Comparison of ENCODE assay signal across 9 cellular contexts in genomic region chr7:116426428-116427156, GRCh38.
DNase-seq lines count a peak whose midpoint lies in the region; ATAC-seq, FAIRE-seq and TF ChIP-seq lines count a peak whose summit lies in the region.
"Had no signal": no experiment of that assay in that cellular context is flagged by ENCODE, and none has a peak within 500 bp of the region (broad histone marks: within the 10 kb centered on the region; RNA-seq: fewer than 3 reads in every experiment).

No MANE protein-coding gene starts in this region.

- H3K36me3 Mint-ChIP-seq in natural killer cell = no peaks in the 10 kb centered on the region

- POLR2A ChIA-PET in endothelial cell of umbilical vein (lab: Charles Lee) = interaction anchor here (0.7 to 1.3 kb wide), 6 partner anchors 16 to 164 kb away, joined by 3 to 5 read pairs (median 4); no protein-coding TSS in a partner anchor

- no peaks in the 10 kb centered on the region for H3K9me1 ChIP-seq in endothelial cell of umbilical vein (replicated peaks; ENCODE audit: control insufficient read depth, extremely low read depth, insufficient read depth, low read length)

- H3K27me3 Mint-ChIP-seq in natural killer cell (ENCODE audit: low read depth in 2 of 2) = peaks cover 0 to 6% of the 10 kb centered on the region in 2 donors

- H3K4me3 ChIP-seq in endothelial cell of umbilical vein (replicated peaks in 1 of 3; ENCODE audit: insufficient read depth in 1 of 3, low read depth in 1 of 3, low read length in 3 of 3) = no peak overlapping the region

- DNase-seq in DMS53 (lab: John Stamatoyannopoulos, UW) = peak; percentile 67
- peak; percentile 69 for DNase-seq in NCI-H226
- peak; percentile 98 for DNase-seq in endothelial cell of umbilical vein (ENCODE audit: low read depth, low spot score)
- peak; percentile 73 for DNase-seq in non-pigmented ciliary epithelial cell (ENCODE audit: low read depth)
- DNase-seq in activated CD8-positive, alpha-beta memory T cell treated with anti-CD3 and anti-CD28 coated beads for 24 hours = no peak
- no peak for DNase-seq in DMS153 treated with DMSO at 0.1 percent for 48 hours (lab: John Stamatoyannopoulos, UW; ENCODE audit: unreplicated experiment)
- no peak for DNase-seq in natural killer cell
- DNase-seq in cortex of kidney (lab: John Stamatoyannopoulos, UW) = no peak
- DNase-seq: MV-4-11 had no signal

- H3K9me3 ChIP-seq in endothelial cell of umbilical vein (replicated peaks; ENCODE audit: control insufficient read depth, insufficient read depth, low read length) = no peaks in the 10 kb centered on the region

- H2AFZ ChIP-seq in endothelial cell of umbilical vein (ENCODE audit: low read depth, low read length) = no peak overlapping the region

- CTCF ChIA-PET in endothelial cell of umbilical vein (lab: Charles Lee) = interaction anchor here (0.7 to 2.0 kb wide), 13 partner anchors 9 to 168 kb away, joined by 3 to 12 read pairs (median 4); partner anchors contain the start of gene CAV2

- peak overlapping the region; percentile 91 for H3K27ac ChIP-seq in endothelial cell of umbilical vein (ENCODE audit: insufficient read depth, low read depth, low read length)

- intact Hi-C loops in endothelial cell of umbilical vein (cut with micrococcal nuclease) = loop anchor here (1.0 kb wide), 8 partner anchors 17 to 154 kb away; no protein-coding TSS in a partner anchor
- intact Hi-C loops in natural killer cell (cut with micrococcal nuclease) = no loop called here

- BruUV-seq in endothelial cell of umbilical vein (replicated peaks; lab: Mats Ljungman, UMichigan) = TSS peak; percentile 75

- no peaks in the 10 kb centered on the region for H3K36me3 ChIP-seq in endothelial cell of umbilical vein (ENCODE audit: control insufficient read depth in 2 of 2, extremely low read depth in 1 of 2, insufficient read depth in 2 of 2, low read length in 2 of 2)

- dilution Hi-C loops in endothelial cell of umbilical vein (cut with MboI; ENCODE audit: extremely low pct_ligation_motif_present, low sequenced_read_pairs) = no loop called here

- H4K20me1 ChIP-seq in endothelial cell of umbilical vein (replicated peaks; ENCODE audit: control insufficient read depth, extremely low read depth, insufficient read depth, low read length) = no peaks in the 10 kb centered on the region

- TF ChIP-seq POLR2A in endothelial cell of umbilical vein (IDR thresholded peaks at IDR 0.05; ENCODE audit: low read depth, low read length) = peak; percentile 65

- H3K9me3 Mint-ChIP-seq in natural killer cell = no peaks in the 10 kb centered on the region

- H3K4me1 Mint-ChIP-seq in natural killer cell = no peaks in the 10 kb centered on the region

- H3K4me1 ChIP-seq in endothelial cell of umbilical vein (ENCODE audit: control insufficient read depth, extremely low read depth, insufficient read depth, low read length) = peaks cover 26% of the 10 kb centered on the region

- H3K4me2 ChIP-seq in endothelial cell of umbilical vein (ENCODE audit: insufficient read depth, low read length) = peak overlapping the region; percentile 57

- no peaks in the 10 kb centered on the region for H3K79me2 ChIP-seq in endothelial cell of umbilical vein (ENCODE audit: control insufficient read depth, insufficient read depth, low read length)

- TF ChIP-seq CTCF in endothelial cell of umbilical vein (IDR thresholded peaks at IDR 0.05; ENCODE audit: extremely low read depth in 1 of 2, insufficient read depth in 1 of 2, low read depth in 1 of 2, low read length in 2 of 2) (no peak), natural killer cell (IDR thresholded peaks at IDR 0.05) (no peak)

- no peak for ATAC-seq in natural killer cell

- no peak overlapping the region for H3K27ac Mint-ChIP-seq in natural killer cell

- H3K4me3 Mint-ChIP-seq in natural killer cell = no peak overlapping the region

- no peaks in the 10 kb centered on the region for H3K27me3 ChIP-seq in endothelial cell of umbilical vein (ENCODE audit: control insufficient read depth in 2 of 2, insufficient read depth in 2 of 2, low read length in 2 of 2)

- peak; percentile 31 for FAIRE-seq in endothelial cell of umbilical vein (lab: Jason Lieb, UNC)

- H3K9ac ChIP-seq in endothelial cell of umbilical vein (replicated peaks; ENCODE audit: extremely low read depth, insufficient read depth, low read length) = peak overlapping the region; percentile 65

TF ChIP-seq in endothelial cell of umbilical vein, 7 proteins besides CTCF, POLR2A, EP300 and RAD21:
- TF ChIP-seq GATA2 (IDR thresholded peaks at IDR 0.05; ENCODE audit: insufficient read depth, insufficient read length, low read depth, low read length) (peak; percentile 85), MYC (IDR thresholded peaks at IDR 0.05; ENCODE audit: low read depth, low read length) (no peak), FOS (IDR thresholded peaks at IDR 0.05; ENCODE audit: borderline replicate concordance, insufficient read depth, low read length) (peak; percentile 96), POLR2AphosphoS5 (IDR thresholded peaks at IDR 0.05; ENCODE audit: insufficient read depth, low read depth, low read length) (peak; percentile 58), JUN (IDR thresholded peaks at IDR 0.05; ENCODE audit: borderline replicate concordance, insufficient read depth, insufficient read length, low read depth) (peak; percentile 99), MAX (IDR thresholded peaks at IDR 0.05; ENCODE audit: insufficient read depth, insufficient read length) (no peak), EZH2 (IDR thresholded peaks at IDR 0.05; ENCODE audit: borderline replicate concordance, low read depth, low read length, severe bottlenecking) (no peak)

Comparison
In these comparisons a context has a peak if more than half of its experiments do, and no peak if none do; other contexts are left out.
1. DNase-seq: peak in DMS53 (single experiment), NCI-H226 (single experiment), endothelial cell of umbilical vein (single experiment) and non-pigmented ciliary epithelial cell (single experiment); none in activated CD8-positive, alpha-beta memory T cell treated with anti-CD3 and anti-CD28 coated beads for 24 hours (single experiment), DMS153 treated with DMSO at 0.1 percent for 48 hours (single experiment), natural killer cell (single experiment) and cortex of kidney (single experiment).